ENCODE assay signal across 12 cellular contexts in genomic region chrX:46582325-46582724, GRCh38. TPM values are rescaled to one million over a fixed set of nuclear protein-coding genes. Genes with fewer than 3 reads are reported as not detected.
DNase-seq lines count a peak whose midpoint lies in the region; ATAC-seq and TF ChIP-seq lines count a peak whose summit lies in the region.
"Had no signal": no experiment of that assay in that cellular context is flagged by ENCODE, and none has a peak within 500 bp of the region (broad histone marks: within the 10 kb centered on the region; RNA-seq: fewer than 3 reads in every experiment).

No MANE protein-coding gene starts in this region.

- DNase-seq in GM04503 (ENCODE audit: low read depth) = peak; percentile 47
- no peak for DNase-seq in SK-N-SH
- no peak for DNase-seq in esophagus muscularis mucosa (ENCODE audit: extremely low spot score)
- no peak for DNase-seq in sigmoid colon
- DNase-seq in NOMO-1 (lab: John Stamatoyannopoulos, UW; ENCODE audit: unreplicated experiment in 2 of 2) = no peak
- no peak for DNase-seq in GM13976 (ENCODE audit: low spot score)
- no peak for DNase-seq in effector memory CD8-positive, alpha-beta T cell
- DNase-seq: CD8-positive, alpha-beta T cell; NCI-H510A; SHP77; stimulated activated CD4-positive, alpha-beta T cell treated with anti-CD3 and anti-CD28 coated beads, Interleukin-15, amount 100 ng/mL, for 24 hours had no signal

- peaks cover 8 to 12% of the 10 kb centered on the region in 2 donors for H3K4me1 Mint-ChIP-seq in effector memory CD8-positive, alpha-beta T cell (ENCODE audit: low read depth in 2 of 2)

- H3K4me2 ChIP-seq in SK-N-SH = peak overlapping the region; percentile 70

- no peak for ATAC-seq in GM19328 (IDR thresholded peaks at IDR 0.05; ENCODE audit: unreplicated experiment)
- ATAC-seq in effector memory CD8-positive, alpha-beta T cell (replicated peaks) = no peak
- ATAC-seq: CD8-positive, alpha-beta T cell had no signal

- H3K27ac ChIP-seq in SK-N-SH (ENCODE audit: low read depth in 2 of 2, low read length in 1 of 2) (peak overlapping the region; percentile 53 to 98; a peak in 3 of 4 replicates), esophagus muscularis mucosa (replicated peaks in 1 of 4) (peak overlapping the region; percentile 17 to 67 (median 56)), sigmoid colon (peak overlapping the region; percentile 8 to 73 (median 26))

- peak overlapping the region; percentile 76; the same call in 1 of the 2 replicates for H3K9ac ChIP-seq in SK-N-SH

- H3K36me3 Mint-ChIP-seq in effector memory CD8-positive, alpha-beta T cell (ENCODE audit: insufficient read depth) = peaks cover 2% of the 10 kb centered on the region

- no peaks in the 10 kb centered on the region for H3K9me3 ChIP-seq in SK-N-SH
- no peaks in the 10 kb centered on the region for H3K9me3 ChIP-seq in esophagus muscularis mucosa
- no peaks in the 10 kb centered on the region for H3K9me3 ChIP-seq in sigmoid colon

- H3K79me2 ChIP-seq in SK-N-SH (ENCODE audit: insufficient read depth) = peaks cover 41% of the 10 kb centered on the region; the same call in 1 of the 2 replicates

- 16% methylated on average over 3 of the region's 3 CpGs for WGBS in SK-N-SH (ENCODE audit: low lambda C conversion rate)
- WGBS in esophagus muscularis mucosa = 44% methylated on average over 3 of the region's 3 CpGs
- WGBS in sigmoid colon, 2 donors = 83 to 87% methylated on average over 3 of the region's 3 CpGs

- TF ChIP-seq CTCF in SK-N-SH (IDR thresholded peaks at IDR 0.05) (no peak), esophagus muscularis mucosa (IDR thresholded peaks at IDR 0.05) (no peak), sigmoid colon (IDR thresholded peaks at IDR 0.05) (no peak), GM13976 (IDR thresholded peaks at IDR 0.05; ENCODE audit: borderline replicate concordance, control extremely low read depth, extremely low read depth, insufficient read depth, missing control alignments) (no peak)

- H3K9me2 ChIP-seq in SK-N-SH = no peaks in the 10 kb centered on the region

- in situ Hi-C loops in GM13976 (cut with MboI; ENCODE audit: low sequenced_read_pairs, unreplicated experiment) = no loop called here

- no peak overlapping the region for H3K4me3 Mint-ChIP-seq in effector memory CD8-positive, alpha-beta T cell
- H3K4me3 Mint-ChIP-seq: CD8-positive, alpha-beta T cell had no signal

- no peaks in the 10 kb centered on the region for H3K27me3 Mint-ChIP-seq in effector memory CD8-positive, alpha-beta T cell

- no peak overlapping the region for H2AFZ ChIP-seq in SK-N-SH (ENCODE audit: low read depth)

- TF ChIP-seq RAD21 in SK-N-SH (IDR thresholded peaks at IDR 0.05; ENCODE audit: low read length) = no peak

- TF ChIP-seq EP300 in SK-N-SH (IDR thresholded peaks at IDR 0.05; ENCODE audit: borderline replicate concordance in 1 of 2, low read depth in 1 of 2, low read length in 1 of 2) (peak in 1 of 2 experiments; percentile 31; a peak in 1 of 4 replicates), esophagus muscularis mucosa (IDR thresholded peaks at IDR 0.05) (no peak), sigmoid colon (IDR thresholded peaks at IDR 0.05) (no peak)

- peak overlapping the region in 1 of 2 experiments; percentile 17; a peak in 1 of 4 replicates for H3K4me3 ChIP-seq in SK-N-SH (ENCODE audit: low read depth in 2 of 2, low read length in 1 of 2)
- no peak overlapping the region for H3K4me3 ChIP-seq in esophagus muscularis mucosa
- H3K4me3 ChIP-seq in sigmoid colon = no peak overlapping the region

- CTCF ChIA-PET in SK-N-SH (lab: Yijun Ruan, JAX) = no interaction called here

- H3K9me3 Mint-ChIP-seq in effector memory CD8-positive, alpha-beta T cell = no peaks in the 10 kb centered on the region
- H3K9me3 Mint-ChIP-seq: CD8-positive, alpha-beta T cell had no signal

- peaks cover 0 to 3% of the 10 kb centered on the region in 2 experiments for H3K36me3 ChIP-seq in SK-N-SH (replicated peaks in 1 of 2; ENCODE audit: control insufficient read depth in 1 of 2, insufficient read depth in 2 of 2, low read length in 1 of 2)
- no peaks in the 10 kb centered on the region for H3K36me3 ChIP-seq in esophagus muscularis mucosa
- H3K36me3 ChIP-seq in sigmoid colon = no peaks in the 10 kb centered on the region

- H3F3A ChIP-seq in SK-N-SH (replicated peaks; ENCODE audit: insufficient read depth) = peaks cover 30% of the 10 kb centered on the region

- POLR2A ChIA-PET in SK-N-SH (lab: Yijun Ruan, JAX) = no interaction called here

- H3K27me3 ChIP-seq in SK-N-SH (ENCODE audit: insufficient read depth) (no peaks in the 10 kb centered on the region), esophagus muscularis mucosa (no peaks in the 10 kb centered on the region), sigmoid colon (no peaks in the 10 kb centered on the region)

- H3K27ac Mint-ChIP-seq in effector memory CD8-positive, alpha-beta T cell = no peak overlapping the region
- H3K27ac Mint-ChIP-seq: CD8-positive, alpha-beta T cell had no signal

- no peaks in the 10 kb centered on the region for H4K20me1 ChIP-seq in SK-N-SH (ENCODE audit: insufficient read depth)

- TF ChIP-seq POLR2A in esophagus muscularis mucosa (IDR thresholded peaks at IDR 0.05; ENCODE audit: low read depth) (no peak), sigmoid colon (IDR thresholded peaks at IDR 0.05) (no peak)

- intact Hi-C loops in esophagus muscularis mucosa (cut with DNase I) (no loop called here), sigmoid colon (cut with DNase I) (loop anchor here (5.0 kb wide), 1 partner anchor 50 kb away; no protein-coding TSS in a partner anchor)

- H3K4me1 ChIP-seq in SK-N-SH (ENCODE audit: control insufficient read depth in 1 of 2, insufficient read depth in 2 of 2, low read depth in 1 of 2, low read length in 1 of 2) (peaks cover 0 to 24% of the 10 kb centered on the region in 2 experiments; a peak in 2 of 4 replicates), esophagus muscularis mucosa (peaks cover 14 to 26% (median 19%) of the 10 kb centered on the region in 4 donors), sigmoid colon (peaks cover 0 to 6% (median 0%) of the 10 kb centered on the region in 4 donors)

TF ChIP-seq in SK-N-SH, 30 proteins besides CTCF, POLR2A, EP300 and RAD21 (continues in another document):
- TF ChIP-seq FOSL2 (IDR thresholded peaks at IDR 0.05; ENCODE audit: borderline replicate concordance, low read depth) = peak; percentile 62; the same call in 1 of the 2 replicates
- peak; percentile 66 for TF ChIP-seq TCF12 (IDR thresholded peaks at IDR 0.05)
- TF ChIP-seq MXI1 (IDR thresholded peaks at IDR 0.05; ENCODE audit: low read depth, low read length) = no peak
- no peak for TF ChIP-seq TAF1 (IDR thresholded peaks at IDR 0.05; ENCODE audit: borderline replicate concordance, low read depth, low read length)
- TF ChIP-seq YY1 (IDR thresholded peaks at IDR 0.05; ENCODE audit: low read depth) = no peak
- TF ChIP-seq RXRA (IDR thresholded peaks at IDR 0.05; ENCODE audit: borderline replicate concordance, low read depth) = peak; percentile 48; the same call in 1 of the 2 replicates
- TF ChIP-seq GATA2 (CRISPR knock-in tag; IDR thresholded peaks at IDR 0.05) = no peak
- 0 out of 2 replicates have a peak, but pooled peaks have one; percentile 52 for TF ChIP-seq JUND (IDR thresholded peaks at IDR 0.05)
- TF ChIP-seq, protein P1, sequence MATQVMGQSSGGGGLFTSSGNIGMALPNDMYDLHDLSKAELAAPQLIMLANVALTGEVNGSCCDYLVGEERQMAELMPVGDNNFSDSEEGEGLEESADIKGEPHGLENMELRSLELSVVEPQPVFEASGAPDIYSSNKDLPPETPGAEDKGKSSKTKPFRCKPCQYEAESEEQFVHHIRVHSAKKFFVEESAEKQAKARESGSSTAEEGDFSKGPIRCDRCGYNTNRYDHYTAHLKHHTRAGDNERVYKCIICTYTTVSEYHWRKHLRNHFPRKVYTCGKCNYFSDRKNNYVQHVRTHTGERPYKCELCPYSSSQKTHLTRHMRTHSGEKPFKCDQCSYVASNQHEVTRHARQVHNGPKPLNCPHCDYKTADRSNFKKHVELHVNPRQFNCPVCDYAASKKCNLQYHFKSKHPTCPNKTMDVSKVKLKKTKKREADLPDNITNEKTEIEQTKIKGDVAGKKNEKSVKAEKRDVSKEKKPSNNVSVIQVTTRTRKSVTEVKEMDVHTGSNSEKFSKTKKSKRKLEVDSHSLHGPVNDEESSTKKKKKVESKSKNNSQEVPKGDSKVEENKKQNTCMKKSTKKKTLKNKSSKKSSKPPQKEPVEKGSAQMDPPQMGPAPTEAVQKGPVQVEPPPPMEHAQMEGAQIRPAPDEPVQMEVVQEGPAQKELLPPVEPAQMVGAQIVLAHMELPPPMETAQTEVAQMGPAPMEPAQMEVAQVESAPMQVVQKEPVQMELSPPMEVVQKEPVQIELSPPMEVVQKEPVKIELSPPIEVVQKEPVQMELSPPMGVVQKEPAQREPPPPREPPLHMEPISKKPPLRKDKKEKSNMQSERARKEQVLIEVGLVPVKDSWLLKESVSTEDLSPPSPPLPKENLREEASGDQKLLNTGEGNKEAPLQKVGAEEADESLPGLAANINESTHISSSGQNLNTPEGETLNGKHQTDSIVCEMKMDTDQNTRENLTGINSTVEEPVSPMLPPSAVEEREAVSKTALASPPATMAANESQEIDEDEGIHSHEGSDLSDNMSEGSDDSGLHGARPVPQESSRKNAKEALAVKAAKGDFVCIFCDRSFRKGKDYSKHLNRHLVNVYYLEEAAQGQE (IDR thresholded peaks at IDR 0.05; ENCODE audit: low read depth, low read length) = no peak
- peak; percentile 70 for TF ChIP-seq TEAD4 (IDR thresholded peaks at IDR 0.05; ENCODE audit: borderline replicate concordance, insufficient read depth)
- TF ChIP-seq RFX5 (IDR thresholded peaks at IDR 0.05; ENCODE audit: low read length) = no peak
- no peak for TF ChIP-seq FOXM1 (IDR thresholded peaks at IDR 0.05; ENCODE audit: low read depth)

RNA-seq across cellular contexts. Expression of gene CHST7, which starts 8.8 kb away (rescaled TPM):
- 6.2 and 6.5 TPM in 2 replicates for polyA plus RNA-seq in SK-N-SH (2012; rRNA removed)
- polyA plus RNA-seq in SK-N-SH (2012; cell fraction: cytosol; rRNA removed) = 4.1 and 6.3 TPM in 2 replicates
- 5.3 and 5.9 TPM in 2 replicates for polyA plus RNA-seq in SK-N-SH (2012; cell fraction: nucleus; rRNA removed)
- 10 to 100 TPM; 12.5 to 20.6 (median 17.2) TPM for total RNA-seq in esophagus muscularis mucosa
- total RNA-seq in sigmoid colon = 10 to 100 TPM in 2 of 4 donors, 1 to 10 TPM in 2; 6.6 to 15.8 (median 9.4) TPM
- polyA plus RNA-seq in sigmoid colon = 1 to 10 TPM; 1.2 to 2.1 (median 1.9) TPM

RNA-seq across cellular contexts. Expression of gene ZNF674, which starts 37.1 kb away (rescaled TPM):
- polyA plus RNA-seq in SK-N-SH (2012; rRNA removed) (2.3 and 4.3 TPM in 2 replicates), sigmoid colon (1 to 10 TPM; 1.2 to 1.4 (median 1.3) TPM)
- polyA plus RNA-seq in SK-N-SH (2012; cell fraction: cytosol; rRNA removed) = 2.2 and 2.4 TPM in 2 replicates
- 6.9 and 10.7 TPM in 2 replicates for polyA plus RNA-seq in SK-N-SH (2012; cell fraction: nucleus; rRNA removed)
- total RNA-seq in esophagus muscularis mucosa (1 to 10 TPM; 2.0 to 5.0 (median 2.8) TPM), sigmoid colon (1 to 10 TPM; 3.0 to 9.1 (median 5.5) TPM)
